In genomic region chr17:66337268-66337667, GRCh38 we compare ENCODE assay signal across 19 cellular contexts. TPM values are rescaled to one million over a fixed set of nuclear protein-coding genes. Genes with fewer than 3 reads are reported as not detected.
DNase-seq lines count a peak whose midpoint lies in the region; ATAC-seq and TF ChIP-seq lines count a peak whose summit lies in the region.
"Had no signal": no experiment of that assay in that cellular context is flagged by ENCODE, and none has a peak within 500 bp of the region (broad histone marks: within the 10 kb centered on the region; RNA-seq: fewer than 3 reads in every experiment).

No MANE protein-coding gene starts in this region.

- no peak overlapping the region for H3K27ac ChIP-seq in HEK293 (ENCODE audit: extremely low read depth, low read depth, low read length)
- H3K27ac ChIP-seq: A549; BLaER1 treated with 17β-estradiol and CSF1 and Interleukin-3, amounts not matched to agents 10 nM and 100 nM had no signal

- H3K4me1 ChIP-seq in HEK293 (ENCODE audit: control insufficient read depth, insufficient read depth, low read length), result peaks cover 21% of the 10 kb centered on the region

- in situ Hi-C loops in GM13976 (cut with MboI; ENCODE audit: low sequenced_read_pairs, unreplicated experiment), result no loop called here

- no peak overlapping the region for H3K4me3 ChIP-seq in HEK293 (ENCODE audit: low read depth, low read length)
- H3K4me3 ChIP-seq: A549; BLaER1 treated with 17β-estradiol and CSF1 and Interleukin-3, amounts not matched to agents 10 nM and 100 nM; GM23338 had no signal

- H3K9me3 ChIP-seq in HEK293 (ENCODE audit: control insufficient read depth, insufficient read depth, low read depth, low read length), result no peaks in the 10 kb centered on the region
- H3K9me3 ChIP-seq: A549; BLaER1 treated with 17β-estradiol and CSF1 and Interleukin-3, amounts not matched to agents 10 nM and 100 nM had no signal

- H3K4me3 Mint-ChIP-seq in activated T-cell treated with anti-CD3 and anti-CD28 coated beads, Interleukin-2, amount 50 U/mL, for 24 hours, result no peak overlapping the region
- no peak overlapping the region for H3K4me3 Mint-ChIP-seq in activated T-cell treated with anti-CD3 and anti-CD28 coated beads, Interleukin-2, amount 50 U/mL, for 4 hours
- peak overlapping the region; percentile 13 for H3K4me3 Mint-ChIP-seq in activated T-helper 17 cell treated with anti-CD3 and anti-CD28 coated beads, Interleukin-2, amount 50 U/mL, for 72 hours
- H3K4me3 Mint-ChIP-seq in stimulated activated effector memory CD8-positive, alpha-beta T cell treated with anti-CD3 and anti-CD28 coated beads, Interleukin-12 subunit alpha, Interleukin-12 subunit beta, amount 100 ng/mL, for 72 hours, result no peak overlapping the region
- H3K4me3 Mint-ChIP-seq: GM23338 had no signal

- ATAC-seq in activated T-cell treated with anti-CD3 and anti-CD28 coated beads, Interleukin-2, amount 50 U/mL, for 4 hours, result no peak
- ATAC-seq in activated T-helper 17 cell treated with anti-CD3 and anti-CD28 coated beads, Interleukin-2, amount 50 U/mL, for 72 hours (replicated peaks), result peak; percentile 94
- peak; percentile 73 for ATAC-seq in stimulated activated effector memory CD8-positive, alpha-beta T cell treated with anti-CD3 and anti-CD28 coated beads, Interleukin-12 subunit alpha, Interleukin-12 subunit beta, amount 100 ng/mL, for 72 hours
- ATAC-seq: A549, GM23338, HCT116 had no signal

- TF ChIP-seq CTCF in HEK293 (tag by site-specific recombination; IDR thresholded peaks at IDR 0.05), result no peak
- no peak for TF ChIP-seq CTCF in GM13976 (IDR thresholded peaks at IDR 0.05; ENCODE audit: borderline replicate concordance, control extremely low read depth, extremely low read depth, insufficient read depth, missing control alignments)

- no peaks in the 10 kb centered on the region for H3K9me3 Mint-ChIP-seq in activated T-cell treated with anti-CD3 and anti-CD28 coated beads, Interleukin-2, amount 50 U/mL, for 24 hours
- no peaks in the 10 kb centered on the region for H3K9me3 Mint-ChIP-seq in activated T-cell treated with anti-CD3 and anti-CD28 coated beads, Interleukin-2, amount 50 U/mL, for 4 hours
- H3K9me3 Mint-ChIP-seq in activated T-helper 17 cell treated with anti-CD3 and anti-CD28 coated beads, Interleukin-2, amount 50 U/mL, for 72 hours, result no peaks in the 10 kb centered on the region
- no peaks in the 10 kb centered on the region for H3K9me3 Mint-ChIP-seq in stimulated activated effector memory CD8-positive, alpha-beta T cell treated with anti-CD3 and anti-CD28 coated beads, Interleukin-12 subunit alpha, Interleukin-12 subunit beta, amount 100 ng/mL, for 72 hours
- H3K9me3 Mint-ChIP-seq: GM23338 had no signal

- DNase-seq in activated T-cell treated with anti-CD3 and anti-CD28 coated beads, Interleukin-2, amount 50 U/mL, for 24 hours, result no peak
- DNase-seq in activated T-cell treated with anti-CD3 and anti-CD28 coated beads, Interleukin-2, amount 50 U/mL, for 4 hours, result no peak
- DNase-seq in stimulated activated effector memory CD8-positive, alpha-beta T cell treated with anti-CD3 and anti-CD28 coated beads, Interleukin-12 subunit alpha, Interleukin-12 subunit beta, amount 100 ng/mL, for 72 hours (ENCODE audit: low spot score in 2 of 2), result no peak
- DNase-seq in GM13976 (ENCODE audit: low spot score) (no peak), LoVo (ENCODE audit: low spot score) (no peak)
- DNase-seq: COR-L47, KBM-7, NCI-H1417 treated with DMSO at 0.1 percent for 48 hours, NCI-H2029, NCI-H2171 treated with DMSO at 0.1 percent for 48 hours, NCI-H446 treated with DMSO at 0.1 percent for 48 hours, NCI-H748 treated with DMSO at 0.1 percent for 48 hours, RPMI8226 had no signal

- CTCF ChIA-PET in HEK293 (lab: Yijun Ruan, JAX), result interaction anchor here (2.4 kb wide), 1 partner anchor 8 kb away, joined by 8 read pairs; no protein-coding TSS in a partner anchor

- H3K27me3 Mint-ChIP-seq in activated T-cell treated with anti-CD3 and anti-CD28 coated beads, Interleukin-2, amount 50 U/mL, for 24 hours, result no peaks in the 10 kb centered on the region
- no peaks in the 10 kb centered on the region for H3K27me3 Mint-ChIP-seq in activated T-cell treated with anti-CD3 and anti-CD28 coated beads, Interleukin-2, amount 50 U/mL, for 4 hours (ENCODE audit: low read depth)
- no peaks in the 10 kb centered on the region for H3K27me3 Mint-ChIP-seq in activated T-helper 17 cell treated with anti-CD3 and anti-CD28 coated beads, Interleukin-2, amount 50 U/mL, for 72 hours

- H3K36me3 Mint-ChIP-seq in activated T-cell treated with anti-CD3 and anti-CD28 coated beads, Interleukin-2, amount 50 U/mL, for 24 hours (ENCODE audit: low read depth), result peaks cover 73% of the 10 kb centered on the region
- peaks cover 1% of the 10 kb centered on the region for H3K36me3 Mint-ChIP-seq in activated T-cell treated with anti-CD3 and anti-CD28 coated beads, Interleukin-2, amount 50 U/mL, for 4 hours (ENCODE audit: insufficient read depth)
- peaks cover 46% of the 10 kb centered on the region for H3K36me3 Mint-ChIP-seq in activated T-helper 17 cell treated with anti-CD3 and anti-CD28 coated beads, Interleukin-2, amount 50 U/mL, for 72 hours (ENCODE audit: low read depth)
- peaks cover 5% of the 10 kb centered on the region for H3K36me3 Mint-ChIP-seq in stimulated activated effector memory CD8-positive, alpha-beta T cell treated with anti-CD3 and anti-CD28 coated beads, Interleukin-12 subunit alpha, Interleukin-12 subunit beta, amount 100 ng/mL, for 72 hours

- H3K27ac Mint-ChIP-seq in activated T-cell treated with anti-CD3 and anti-CD28 coated beads, Interleukin-2, amount 50 U/mL, for 24 hours, result peak overlapping the region; percentile 23
- H3K27ac Mint-ChIP-seq in activated T-helper 17 cell treated with anti-CD3 and anti-CD28 coated beads, Interleukin-2, amount 50 U/mL, for 72 hours, result peak overlapping the region; percentile 47
- H3K27ac Mint-ChIP-seq in stimulated activated effector memory CD8-positive, alpha-beta T cell treated with anti-CD3 and anti-CD28 coated beads, Interleukin-12 subunit alpha, Interleukin-12 subunit beta, amount 100 ng/mL, for 72 hours, result peak overlapping the region; percentile 41

- POLR2A ChIA-PET in HEK293 (lab: Yijun Ruan, JAX), result interaction anchor here (0.6 to 0.7 kb wide), 2 partner anchors 1208 to 1699 kb away, joined by 3 to 4 read pairs; no protein-coding TSS in a partner anchor

- no peaks in the 10 kb centered on the region for H3K36me3 ChIP-seq in HEK293 (ENCODE audit: control insufficient read depth in 2 of 2, insufficient read depth in 1 of 2, low read length in 2 of 2)

- H3K4me1 Mint-ChIP-seq in activated T-cell treated with anti-CD3 and anti-CD28 coated beads, Interleukin-2, amount 50 U/mL, for 24 hours (ENCODE audit: low read depth), result peaks cover 78% of the 10 kb centered on the region
- peaks cover 72% of the 10 kb centered on the region for H3K4me1 Mint-ChIP-seq in activated T-cell treated with anti-CD3 and anti-CD28 coated beads, Interleukin-2, amount 50 U/mL, for 4 hours (ENCODE audit: low read depth)
- H3K4me1 Mint-ChIP-seq in activated T-helper 17 cell treated with anti-CD3 and anti-CD28 coated beads, Interleukin-2, amount 50 U/mL, for 72 hours, result peaks cover 38% of the 10 kb centered on the region
- H3K4me1 Mint-ChIP-seq in stimulated activated effector memory CD8-positive, alpha-beta T cell treated with anti-CD3 and anti-CD28 coated beads, Interleukin-12 subunit alpha, Interleukin-12 subunit beta, amount 100 ng/mL, for 72 hours, result peaks cover 28% of the 10 kb centered on the region

TF ChIP-seq in HEK293, 187 proteins besides CTCF, POLR2A, EP300 and RAD21:
- TF ChIP-seq SP2 (tag by site-specific recombination; IDR thresholded peaks at IDR 0.05) (no peak), OSR2 (tag by site-specific recombination; IDR thresholded peaks at IDR 0.05) (peak; percentile 76), ZNF571 (tag by site-specific recombination; IDR thresholded peaks at IDR 0.05) (no peak)
TF ChIP-seq in HEK293: peak in this region for 1.

RNA-seq across cellular contexts. Expression of gene PRKCA, which starts 34.9 kb away (rescaled TPM):
- total RNA-seq in activated T-cell treated with anti-CD3 and anti-CD28 coated beads, Interleukin-2, amount 50 U/mL, for 4 hours, result 100 to 1,000 TPM in 1 of 3 donors, 10 to 100 TPM in 2; 79.4 to 114 (median 95.3) TPM
- 10 to 100 TPM; 58.2 to 86.0 TPM for total RNA-seq in activated T-helper 17 cell treated with anti-CD3 and anti-CD28 coated beads, Interleukin-2, amount 50 U/mL, for 72 hours

Comparison
In these comparisons a context has a peak if more than half of its experiments do, and no peak if none do; other contexts are left out.
1. ATAC-seq: peak in activated T-helper 17 cell treated with anti-CD3 and anti-CD28 coated beads, Interleukin-2, amount 50 U/mL, for 72 hours (single experiment) and stimulated activated effector memory CD8-positive, alpha-beta T cell treated with anti-CD3 and anti-CD28 coated beads, Interleukin-12 subunit alpha, Interleukin-12 subunit beta, amount 100 ng/mL, for 72 hours (single experiment); none in activated T-cell treated with anti-CD3 and anti-CD28 coated beads, Interleukin-2, amount 50 U/mL, for 4 hours (0 of 2).
2. Peak in every context shown above with its lines, with median percentiles within 50 percentile points of each other: H3K27ac Mint-ChIP-seq.